ENCODE assay signal across 1 cellular context in the genomic region with DNA sequence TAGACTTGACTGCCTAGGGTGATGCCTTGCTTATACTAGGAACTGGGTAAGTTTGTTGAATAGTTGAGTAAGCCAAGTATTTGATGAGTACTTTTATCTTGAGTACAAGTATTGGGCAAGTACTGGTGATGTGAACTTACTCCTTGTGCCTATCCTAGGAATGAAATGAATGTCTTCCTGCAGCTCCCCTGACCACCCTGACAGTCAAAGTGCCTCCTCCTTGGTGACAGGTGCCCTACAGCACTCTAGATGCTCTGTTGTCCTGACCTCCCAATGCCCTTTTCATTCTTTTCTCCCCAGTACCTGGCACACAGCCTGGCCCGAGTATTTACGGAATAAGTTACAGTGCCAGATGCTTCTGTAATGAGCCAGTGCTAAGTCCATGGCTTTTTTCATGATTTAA.
TF ChIP-seq lines count a peak whose summit lies in the region.

No MANE protein-coding gene starts in this region.

TF ChIP-seq in H1, 55 proteins besides CTCF, POLR2A, EP300 and RAD21 (continued from another document):
- TF ChIP-seq, protein P1, sequence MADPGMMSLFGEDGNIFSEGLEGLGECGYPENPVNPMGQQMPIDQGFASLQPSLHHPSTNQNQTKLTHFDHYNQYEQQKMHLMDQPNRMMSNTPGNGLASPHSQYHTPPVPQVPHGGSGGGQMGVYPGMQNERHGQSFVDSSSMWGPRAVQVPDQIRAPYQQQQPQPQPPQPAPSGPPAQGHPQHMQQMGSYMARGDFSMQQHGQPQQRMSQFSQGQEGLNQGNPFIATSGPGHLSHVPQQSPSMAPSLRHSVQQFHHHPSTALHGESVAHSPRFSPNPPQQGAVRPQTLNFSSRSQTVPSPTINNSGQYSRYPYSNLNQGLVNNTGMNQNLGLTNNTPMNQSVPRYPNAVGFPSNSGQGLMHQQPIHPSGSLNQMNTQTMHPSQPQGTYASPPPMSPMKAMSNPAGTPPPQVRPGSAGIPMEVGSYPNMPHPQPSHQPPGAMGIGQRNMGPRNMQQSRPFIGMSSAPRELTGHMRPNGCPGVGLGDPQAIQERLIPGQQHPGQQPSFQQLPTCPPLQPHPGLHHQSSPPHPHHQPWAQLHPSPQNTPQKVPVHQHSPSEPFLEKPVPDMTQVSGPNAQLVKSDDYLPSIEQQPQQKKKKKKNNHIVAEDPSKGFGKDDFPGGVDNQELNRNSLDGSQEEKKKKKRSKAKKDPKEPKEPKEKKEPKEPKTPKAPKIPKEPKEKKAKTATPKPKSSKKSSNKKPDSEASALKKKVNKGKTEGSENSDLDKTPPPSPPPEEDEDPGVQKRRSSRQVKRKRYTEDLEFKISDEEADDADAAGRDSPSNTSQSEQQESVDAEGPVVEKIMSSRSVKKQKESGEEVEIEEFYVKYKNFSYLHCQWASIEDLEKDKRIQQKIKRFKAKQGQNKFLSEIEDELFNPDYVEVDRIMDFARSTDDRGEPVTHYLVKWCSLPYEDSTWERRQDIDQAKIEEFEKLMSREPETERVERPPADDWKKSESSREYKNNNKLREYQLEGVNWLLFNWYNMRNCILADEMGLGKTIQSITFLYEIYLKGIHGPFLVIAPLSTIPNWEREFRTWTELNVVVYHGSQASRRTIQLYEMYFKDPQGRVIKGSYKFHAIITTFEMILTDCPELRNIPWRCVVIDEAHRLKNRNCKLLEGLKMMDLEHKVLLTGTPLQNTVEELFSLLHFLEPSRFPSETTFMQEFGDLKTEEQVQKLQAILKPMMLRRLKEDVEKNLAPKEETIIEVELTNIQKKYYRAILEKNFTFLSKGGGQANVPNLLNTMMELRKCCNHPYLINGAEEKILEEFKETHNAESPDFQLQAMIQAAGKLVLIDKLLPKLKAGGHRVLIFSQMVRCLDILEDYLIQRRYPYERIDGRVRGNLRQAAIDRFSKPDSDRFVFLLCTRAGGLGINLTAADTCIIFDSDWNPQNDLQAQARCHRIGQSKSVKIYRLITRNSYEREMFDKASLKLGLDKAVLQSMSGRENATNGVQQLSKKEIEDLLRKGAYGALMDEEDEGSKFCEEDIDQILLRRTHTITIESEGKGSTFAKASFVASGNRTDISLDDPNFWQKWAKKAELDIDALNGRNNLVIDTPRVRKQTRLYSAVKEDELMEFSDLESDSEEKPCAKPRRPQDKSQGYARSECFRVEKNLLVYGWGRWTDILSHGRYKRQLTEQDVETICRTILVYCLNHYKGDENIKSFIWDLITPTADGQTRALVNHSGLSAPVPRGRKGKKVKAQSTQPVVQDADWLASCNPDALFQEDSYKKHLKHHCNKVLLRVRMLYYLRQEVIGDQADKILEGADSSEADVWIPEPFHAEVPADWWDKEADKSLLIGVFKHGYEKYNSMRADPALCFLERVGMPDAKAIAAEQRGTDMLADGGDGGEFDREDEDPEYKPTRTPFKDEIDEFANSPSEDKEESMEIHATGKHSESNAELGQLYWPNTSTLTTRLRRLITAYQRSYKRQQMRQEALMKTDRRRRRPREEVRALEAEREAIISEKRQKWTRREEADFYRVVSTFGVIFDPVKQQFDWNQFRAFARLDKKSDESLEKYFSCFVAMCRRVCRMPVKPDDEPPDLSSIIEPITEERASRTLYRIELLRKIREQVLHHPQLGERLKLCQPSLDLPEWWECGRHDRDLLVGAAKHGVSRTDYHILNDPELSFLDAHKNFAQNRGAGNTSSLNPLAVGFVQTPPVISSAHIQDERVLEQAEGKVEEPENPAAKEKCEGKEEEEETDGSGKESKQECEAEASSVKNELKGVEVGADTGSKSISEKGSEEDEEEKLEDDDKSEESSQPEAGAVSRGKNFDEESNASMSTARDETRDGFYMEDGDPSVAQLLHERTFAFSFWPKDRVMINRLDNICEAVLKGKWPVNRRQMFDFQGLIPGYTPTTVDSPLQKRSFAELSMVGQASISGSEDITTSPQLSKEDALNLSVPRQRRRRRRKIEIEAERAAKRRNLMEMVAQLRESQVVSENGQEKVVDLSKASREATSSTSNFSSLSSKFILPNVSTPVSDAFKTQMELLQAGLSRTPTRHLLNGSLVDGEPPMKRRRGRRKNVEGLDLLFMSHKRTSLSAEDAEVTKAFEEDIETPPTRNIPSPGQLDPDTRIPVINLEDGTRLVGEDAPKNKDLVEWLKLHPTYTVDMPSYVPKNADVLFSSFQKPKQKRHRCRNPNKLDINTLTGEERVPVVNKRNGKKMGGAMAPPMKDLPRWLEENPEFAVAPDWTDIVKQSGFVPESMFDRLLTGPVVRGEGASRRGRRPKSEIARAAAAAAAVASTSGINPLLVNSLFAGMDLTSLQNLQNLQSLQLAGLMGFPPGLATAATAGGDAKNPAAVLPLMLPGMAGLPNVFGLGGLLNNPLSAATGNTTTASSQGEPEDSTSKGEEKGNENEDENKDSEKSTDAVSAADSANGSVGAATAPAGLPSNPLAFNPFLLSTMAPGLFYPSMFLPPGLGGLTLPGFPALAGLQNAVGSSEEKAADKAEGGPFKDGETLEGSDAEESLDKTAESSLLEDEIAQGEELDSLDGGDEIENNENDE (IDR thresholded peaks at IDR 0.05; ENCODE audit: insufficient replicate concordance, low read length): no peak
TF ChIP-seq in H1: peak in this region for 0.
